Comparison of ENCODE assay signal across 16 cellular contexts in the genomic region with DNA sequence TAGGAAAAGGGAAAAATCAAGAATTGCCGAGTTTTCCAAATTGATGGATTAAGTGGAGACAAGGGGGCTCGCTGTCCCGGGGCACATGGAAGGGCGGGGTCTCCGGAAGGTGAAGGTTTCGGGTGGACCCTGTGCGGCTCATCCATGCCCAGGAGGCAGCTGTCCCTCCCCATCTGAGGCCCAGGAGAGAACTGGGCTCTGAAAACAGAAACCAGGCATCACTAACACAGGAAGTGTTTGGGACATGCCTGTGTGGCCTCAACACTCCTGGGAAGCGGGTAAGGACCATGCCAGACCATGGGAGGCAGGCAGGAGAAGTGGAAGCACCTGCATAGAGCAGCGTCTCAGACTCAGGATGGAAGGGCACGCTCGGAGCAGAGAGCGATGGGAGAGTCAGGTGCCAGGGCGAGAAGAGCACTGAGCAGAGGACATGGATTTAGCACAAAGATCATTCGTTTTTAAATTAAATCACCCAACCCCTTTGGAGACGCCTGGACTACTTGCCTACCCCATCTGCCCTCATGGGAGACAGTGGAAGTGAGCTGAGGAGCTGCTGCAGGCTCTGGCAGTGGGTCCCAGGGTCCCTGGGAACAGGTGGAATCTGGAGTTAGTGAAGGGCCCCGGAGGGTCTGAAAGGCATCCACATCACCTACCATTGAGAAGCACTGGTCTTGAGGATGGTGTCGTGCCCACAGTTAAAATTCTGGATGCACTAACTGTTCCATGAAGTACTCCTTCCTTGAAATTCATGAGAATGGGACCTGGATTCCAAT.
DNase-seq lines count a peak whose midpoint lies in the region; ATAC-seq and TF ChIP-seq lines count a peak whose summit lies in the region.
"Had no signal": no experiment of that assay in that cellular context is flagged by ENCODE, and none has a peak within 500 bp of the region (broad histone marks: within the 10 kb centered on the region; RNA-seq: fewer than 3 reads in every experiment).

No MANE protein-coding gene starts in this region.

- H3K27me3 ChIP-seq in right atrium auricular region (no peaks in the 10 kb centered on the region), left ventricle myocardium inferior (ENCODE audit: low read depth) (peaks cover 77% of the 10 kb centered on the region), endodermal cell (ENCODE audit: control insufficient read depth, insufficient read depth, low read length, poor library complexity, severe bottlenecking) (peaks cover 9% of the 10 kb centered on the region), vagina (no peaks in the 10 kb centered on the region), body of pancreas (no peaks in the 10 kb centered on the region)
- H3K27me3 ChIP-seq: BE2C had no signal

- no peak overlapping the region for H3K4me3 ChIP-seq in right atrium auricular region
- H3K4me3 ChIP-seq in left ventricle myocardium inferior, result no peak overlapping the region
- H3K4me3 ChIP-seq in endodermal cell (ENCODE audit: low read length), result no peak overlapping the region
- H3K4me3 ChIP-seq in vagina, result no peak overlapping the region
- H3K4me3 ChIP-seq in body of pancreas, result no peak overlapping the region
- H3K4me3 ChIP-seq: GM12878, GM23338, HAP-1 had no signal

- no peak overlapping the region for H3K9ac ChIP-seq in endodermal cell (ENCODE audit: extremely low read depth, low read length, poor library complexity, severe bottlenecking)

- intact Hi-C loops in left ventricle myocardium inferior (cut with micrococcal nuclease) (no loop called here), vagina (cut with DNase I) (no loop called here), body of pancreas (cut with DNase I) (no loop called here)

- WGBS in endodermal cell (ENCODE audit: insufficient coverage in 1 of 2, insufficient read length in 1 of 2), 2 experiments, result 92 to 96% methylated on average over 7 to 17 of the region's 17 CpGs
- 58 to 63% methylated on average over 17 of the region's 17 CpGs for WGBS in body of pancreas, 2 donors

- TF ChIP-seq CTCF in right atrium auricular region (IDR thresholded peaks at IDR 0.05) (no peak), left ventricle myocardium inferior (IDR thresholded peaks at IDR 0.05; ENCODE audit: borderline replicate concordance) (no peak), endodermal cell (conservative IDR thresholded peaks at IDR 0.05) (no peak), vagina (IDR thresholded peaks at IDR 0.05) (no peak), body of pancreas (IDR thresholded peaks at IDR 0.05) (no peak)

- DNase-seq in right atrium auricular region (ENCODE audit: low spot score) (peak; percentile 30), left ventricle myocardium inferior (no peak), endodermal cell (peak; percentile 22), mesenteric fat pad (ENCODE audit: low spot score) (peak; percentile 57), vagina (ENCODE audit: extremely low spot score in 2 of 2) (peak; percentile 29 to 64), body of pancreas (no peak), Ammon's horn (ENCODE audit: low spot score) (no peak)
- DNase-seq: BE2C; CD4-positive, alpha-beta memory T cell; DMS79 had no signal

- ATAC-seq in body of pancreas (no peak), HG03521 (IDR thresholded peaks at IDR 0.05; ENCODE audit: unreplicated experiment) (no peak)
- ATAC-seq: GM12878, GM23338, HepG2 had no signal

- no peaks in the 10 kb centered on the region for H3K4me1 ChIP-seq in right atrium auricular region
- no peaks in the 10 kb centered on the region for H3K4me1 ChIP-seq in left ventricle myocardium inferior
- H3K4me1 ChIP-seq in endodermal cell (ENCODE audit: control insufficient read depth, insufficient read depth, low read length), result no peaks in the 10 kb centered on the region
- H3K4me1 ChIP-seq in vagina, result no peaks in the 10 kb centered on the region
- no peaks in the 10 kb centered on the region for H3K4me1 ChIP-seq in body of pancreas
- H3K4me1 ChIP-seq: BE2C, HAP-1 had no signal

- H3K36me3 Mint-ChIP-seq in endodermal cell (ENCODE audit: low read depth), result no peaks in the 10 kb centered on the region
- H3K36me3 Mint-ChIP-seq: CD4-positive, alpha-beta memory T cell had no signal

- no peaks in the 10 kb centered on the region for H3K9me3 Mint-ChIP-seq in endodermal cell
- H3K9me3 Mint-ChIP-seq: GM23338 had no signal

- TF ChIP-seq POLR2A in vagina (IDR thresholded peaks at IDR 0.05) (no peak), body of pancreas (IDR thresholded peaks at IDR 0.05) (no peak)

- peaks cover 6% of the 10 kb centered on the region for H3K27me3 Mint-ChIP-seq in endodermal cell (ENCODE audit: insufficient read depth)

- no peak overlapping the region for H3K4me3 Mint-ChIP-seq in endodermal cell
- H3K4me3 Mint-ChIP-seq: CD4-positive, alpha-beta memory T cell; GM23338 had no signal

- H3K36me3 ChIP-seq in right atrium auricular region (no peaks in the 10 kb centered on the region), left ventricle myocardium inferior (no peaks in the 10 kb centered on the region), endodermal cell (ENCODE audit: control insufficient read depth, insufficient read depth, low read length) (no peaks in the 10 kb centered on the region), vagina (no peaks in the 10 kb centered on the region), body of pancreas (replicated peaks in 1 of 2; ENCODE audit: insufficient read depth in 1 of 2, low read depth in 2 of 2) (no peaks in the 10 kb centered on the region)
- H3K36me3 ChIP-seq: BE2C, HAP-1 had no signal

- H3K27ac ChIP-seq in right atrium auricular region (no peak overlapping the region), left ventricle myocardium inferior (replicated peaks) (no peak overlapping the region), endodermal cell (ENCODE audit: low read depth, low read length) (no peak overlapping the region), vagina (no peak overlapping the region), body of pancreas (no peak overlapping the region)
- H3K27ac ChIP-seq: C4-2B had no signal

- no peak overlapping the region for H3K27ac Mint-ChIP-seq in endodermal cell
- H3K27ac Mint-ChIP-seq: CD4-positive, alpha-beta memory T cell; GM23338 had no signal

- H3K9me3 ChIP-seq in right atrium auricular region (no peaks in the 10 kb centered on the region), left ventricle myocardium inferior (replicated peaks) (no peaks in the 10 kb centered on the region), endodermal cell (ENCODE audit: control insufficient read depth, low read length) (no peaks in the 10 kb centered on the region), vagina (no peaks in the 10 kb centered on the region), body of pancreas (no peaks in the 10 kb centered on the region)
- H3K9me3 ChIP-seq: BE2C, HAP-1 had no signal

- H3K4me1 Mint-ChIP-seq in endodermal cell, result no peaks in the 10 kb centered on the region
- H3K4me1 Mint-ChIP-seq: CD4-positive, alpha-beta memory T cell had no signal

Comparison
In these comparisons a context has a peak if more than half of its experiments do, and no peak if none do; other contexts are left out.
1. DNase-seq: peak in right atrium auricular region (single experiment), endodermal cell (single experiment), mesenteric fat pad (single experiment) and vagina (2 of 2); none in left ventricle myocardium inferior (single experiment), body of pancreas (0 of 4) and Ammon's horn (single experiment).